Comparison of ENCODE assay signal across 8 cellular contexts in genomic region chr19:45001087-45001739, GRCh38. TPM values are rescaled to one million over a fixed set of nuclear protein-coding genes. Genes with fewer than 3 reads are reported as not detected.
DNase-seq lines count a peak whose midpoint lies in the region; ATAC-seq and TF ChIP-seq lines count a peak whose summit lies in the region.

A gene with protein sequence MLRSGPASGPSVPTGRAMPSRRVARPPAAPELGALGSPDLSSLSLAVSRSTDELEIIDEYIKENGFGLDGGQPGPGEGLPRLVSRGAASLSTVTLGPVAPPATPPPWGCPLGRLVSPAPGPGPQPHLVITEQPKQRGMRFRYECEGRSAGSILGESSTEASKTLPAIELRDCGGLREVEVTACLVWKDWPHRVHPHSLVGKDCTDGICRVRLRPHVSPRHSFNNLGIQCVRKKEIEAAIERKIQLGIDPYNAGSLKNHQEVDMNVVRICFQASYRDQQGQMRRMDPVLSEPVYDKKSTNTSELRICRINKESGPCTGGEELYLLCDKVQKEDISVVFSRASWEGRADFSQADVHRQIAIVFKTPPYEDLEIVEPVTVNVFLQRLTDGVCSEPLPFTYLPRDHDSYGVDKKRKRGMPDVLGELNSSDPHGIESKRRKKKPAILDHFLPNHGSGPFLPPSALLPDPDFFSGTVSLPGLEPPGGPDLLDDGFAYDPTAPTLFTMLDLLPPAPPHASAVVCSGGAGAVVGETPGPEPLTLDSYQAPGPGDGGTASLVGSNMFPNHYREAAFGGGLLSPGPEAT (plus strand): TSS chr19:45001464. CDS start chr19:45001580, 116 bp downstream.

- peaks cover 5 to 15% of the 10 kb centered on the region in 2 donors for H3K4me1 ChIP-seq in left lung

- peak within 1 kb of the TSS; percentile 97 to 98 for H3K27ac ChIP-seq in left lung

- H3K4me3 ChIP-seq in left lung: peak within 1 kb of the TSS; percentile 58 to 70

- H3K36me3 ChIP-seq in left lung: peaks cover 0 to 35% of the 10 kb centered on the region in 2 donors

- peak; percentile 100 for DNase-seq in AG20443 (ENCODE audit: low spot score)
- peak; percentile 82 for DNase-seq in NCI-H460 (ENCODE audit: extremely low read depth, low read depth)
- peak; percentile 97 for DNase-seq in activated CD4-positive, alpha-beta T cell treated with anti-CD3 and anti-CD28 coated beads, Interleukin-2, amount 50 U/mL, for 1 hour
- DNase-seq in dedifferentiated amniotic fluid mesenchymal stem cell (ENCODE audit: extremely low spot score): peak; percentile 74
- peak; percentile 94 to 96 for DNase-seq in left lung
- DNase-seq in stimulated activated CD4-positive, alpha-beta T cell treated with anti-CD3 and anti-CD28 coated beads, Interleukin-2, amount 100 ng/mL, for 24 hours: peak; percentile 98

- ATAC-seq in GM19043 (IDR thresholded peaks at IDR 0.05; ENCODE audit: low read depth, unreplicated experiment) (peak; percentile 42), HG03354 (IDR thresholded peaks at IDR 0.05; ENCODE audit: poor library complexity, severe bottlenecking, unreplicated experiment) (peak; percentile 62), left lung (peak; percentile 57)

- H3K27me3 ChIP-seq in left lung: no peaks in the 10 kb centered on the region

- no peaks in the 10 kb centered on the region for H3K9me3 ChIP-seq in left lung

- intact Hi-C loops in left lung (cut with DNase I): no loop called here

- no peak for TF ChIP-seq CTCF in left lung (IDR thresholded peaks at IDR 0.05)

RNA-seq across cellular contexts. Expression of the gene that starts here (rescaled TPM):
- 10.1 and 12.5 TPM in 2 replicates for total RNA-seq in NCI-H460 (2014; rRNA removed; shearing (Covaris generic))
- 2.4 and 12.7 TPM in 2 replicates for polyA plus RNA-seq in NCI-H460 (2014; cell fraction: nucleus; rRNA removed)
- total RNA-seq in left lung: 10 to 100 TPM; 13.2 to 18.7 TPM

Comparison
In these comparisons a context has a peak if more than half of its experiments do, and no peak if none do; other contexts are left out.
1. Peak in every context shown above with its lines: DNase-seq, ATAC-seq, H3K4me3 ChIP-seq and H3K27ac ChIP-seq.